ENCODE assay signal across 17 cellular contexts in the genomic region with DNA sequence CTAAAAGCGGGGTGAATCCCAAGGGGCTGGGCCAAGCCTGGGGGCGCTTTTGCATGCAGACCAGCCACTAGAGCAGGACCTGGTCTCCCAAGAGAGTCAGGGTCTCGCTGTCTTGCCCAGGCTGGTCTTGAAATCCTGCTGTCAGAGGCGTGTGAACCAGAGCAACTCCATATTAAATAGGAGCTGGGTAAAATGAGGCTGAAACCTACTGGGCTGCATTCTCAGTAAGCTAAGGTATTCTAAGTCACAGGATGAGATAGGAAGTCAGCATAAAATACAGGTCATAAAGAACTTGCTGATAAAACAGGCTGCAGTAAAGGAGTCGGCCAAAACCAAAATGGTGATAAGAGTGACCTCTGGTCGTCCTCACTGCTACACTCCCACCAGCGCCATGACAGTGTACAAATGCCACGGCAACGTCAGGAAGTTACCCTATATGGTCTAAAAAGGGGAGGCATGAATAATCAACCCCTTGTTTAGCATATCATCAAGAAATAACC. TPM values are rescaled to one million over a fixed set of nuclear protein-coding genes. Genes with fewer than 3 reads are reported as not detected.
DNase-seq lines count a peak whose midpoint lies in the region; ATAC-seq and TF ChIP-seq lines count a peak whose summit lies in the region.
"Had no signal": no experiment of that assay in that cellular context is flagged by ENCODE, and none has a peak within 500 bp of the region (broad histone marks: within the 10 kb centered on the region; RNA-seq: fewer than 3 reads in every experiment).

No MANE protein-coding gene starts in this region.

- POLR2A ChIA-PET in naive thymus-derived CD8-positive, alpha-beta T cell (lab: Charles Lee) = interaction anchor here (0.5 kb wide), 1 partner anchor 148 kb away, joined by 4 read pairs; no protein-coding TSS in a partner anchor

- TF ChIP-seq CTCF in HFFc6 (IDR thresholded peaks at IDR 0.05) = no peak
- TF ChIP-seq CTCF in left ventricle myocardium inferior (IDR thresholded peaks at IDR 0.05; ENCODE audit: borderline replicate concordance) = no peak
- TF ChIP-seq CTCF in esophagus muscularis mucosa (IDR thresholded peaks at IDR 0.05) = no peak

- H3K27me3 ChIP-seq in left ventricle myocardium inferior (ENCODE audit: low read depth) (no peaks in the 10 kb centered on the region), esophagus muscularis mucosa (peaks cover 0 to 7% (median 0%) of the 10 kb centered on the region in 4 donors)
- H3K27me3 ChIP-seq: dorsolateral prefrontal cortex, pancreas, Peyer's patch, thyroid gland had no signal

- no peak for TF ChIP-seq POLR2A in esophagus muscularis mucosa (IDR thresholded peaks at IDR 0.05; ENCODE audit: low read depth)

- no peak for TF ChIP-seq EP300 in esophagus muscularis mucosa (IDR thresholded peaks at IDR 0.05)

- DNase-seq in A172 (ENCODE audit: low spot score) (peak; percentile 66), HFFc6 (no peak), SK-N-MC (ENCODE audit: low read depth, low spot score) (no peak), left ventricle myocardium inferior (no peak), esophagus muscularis mucosa (ENCODE audit: extremely low spot score) (no peak)
- no peak for DNase-seq in naive thymus-derived CD8-positive, alpha-beta T cell
- DNase-seq: activated CD4-positive, alpha-beta T cell treated with anti-CD3 and anti-CD28 coated beads, Interleukin-2, amount 10 ng/mL, durations not matched to agents 7 days and 5 days; anterior cingulate cortex; DMS 273 treated with DMSO at 0.1 percent for 48 hours; dorsolateral prefrontal cortex; midbrain; pancreas; Peyer's patch; thyroid gland had no signal

- no peaks in the 10 kb centered on the region; the same call in 1 of the 2 replicates for H3K27me3 Mint-ChIP-seq in HFFc6 (ENCODE audit: insufficient read depth)
- H3K27me3 Mint-ChIP-seq in naive thymus-derived CD8-positive, alpha-beta T cell = peaks cover 3 to 14% (median 4%) of the 10 kb centered on the region in 5 donors

- H3K4me3 Mint-ChIP-seq in HFFc6 = peak overlapping the region; percentile 73
- H3K4me3 Mint-ChIP-seq in naive thymus-derived CD8-positive, alpha-beta T cell = no peak overlapping the region
- H3K4me3 Mint-ChIP-seq: activated CD4-positive, alpha-beta T cell treated with anti-CD3 and anti-CD28 coated beads, Interleukin-2, amount 10 ng/mL, durations not matched to agents 7 days and 5 days; activated T-helper 1 cell treated with anti-CD3 and anti-CD28 coated beads, Interleukin-12 subunit alpha, Interleukin-12 subunit beta, Interleukin-2, Interleukin-4 antibody, amounts not matched to agents 30 ng/mL and 10 ng/mL and 1 ng/mL, durations not matched to agents 14 hours and 24 hours and 36 hours had no signal

- 85% methylated on average over 8 of the region's 9 CpGs for WGBS in esophagus muscularis mucosa

- H3K36me3 Mint-ChIP-seq in HFFc6 (ENCODE audit: low read depth) = no peaks in the 10 kb centered on the region
- H3K36me3 Mint-ChIP-seq in naive thymus-derived CD8-positive, alpha-beta T cell = no peaks in the 10 kb centered on the region

- no peak overlapping the region for H3K9ac ChIP-seq in SK-N-MC (ENCODE audit: insufficient read length)

- peaks cover 63% of the 10 kb centered on the region for H3K4me1 Mint-ChIP-seq in HFFc6 (ENCODE audit: low read depth)
- H3K4me1 Mint-ChIP-seq in naive thymus-derived CD8-positive, alpha-beta T cell = peaks cover 0 to 9% (median 5%) of the 10 kb centered on the region in 4 donors

- H3K9me3 ChIP-seq in SK-N-MC (ENCODE audit: low read depth, low read length) = no peaks in the 10 kb centered on the region
- no peaks in the 10 kb centered on the region for H3K9me3 ChIP-seq in left ventricle myocardium inferior (replicated peaks)
- H3K9me3 ChIP-seq in esophagus muscularis mucosa = no peaks in the 10 kb centered on the region
- H3K9me3 ChIP-seq: pancreas, Peyer's patch, thyroid gland had no signal

- intact Hi-C loops in left ventricle myocardium inferior (cut with micrococcal nuclease) = no loop called here
- intact Hi-C loops in esophagus muscularis mucosa (cut with DNase I) = no loop called here

- H3K4me1 ChIP-seq in left ventricle myocardium inferior (peaks cover 34% of the 10 kb centered on the region), esophagus muscularis mucosa (peaks cover 0 to 41% (median 13%) of the 10 kb centered on the region in 4 donors)

- H3K27ac ChIP-seq in SK-N-MC (no peak overlapping the region), left ventricle myocardium inferior (replicated peaks) (peak overlapping the region; percentile 58), esophagus muscularis mucosa (replicated peaks in 1 of 4) (no peak overlapping the region)
- H3K27ac ChIP-seq: dorsolateral prefrontal cortex, pancreas, Peyer's patch, thyroid gland had no signal

- no peak for ATAC-seq in GM21526 (IDR thresholded peaks at IDR 0.05; ENCODE audit: low FRiP score, unreplicated experiment)
- no peak for ATAC-seq in HG02642 (IDR thresholded peaks at IDR 0.05; ENCODE audit: poor library complexity, unreplicated experiment)
- ATAC-seq in naive thymus-derived CD8-positive, alpha-beta T cell = no peak

- no peaks in the 10 kb centered on the region for H3K9me3 Mint-ChIP-seq in HFFc6
- no peaks in the 10 kb centered on the region for H3K9me3 Mint-ChIP-seq in naive thymus-derived CD8-positive, alpha-beta T cell
- H3K9me3 Mint-ChIP-seq: activated CD4-positive, alpha-beta T cell treated with anti-CD3 and anti-CD28 coated beads, Interleukin-2, amount 10 ng/mL, durations not matched to agents 7 days and 5 days; activated T-helper 1 cell treated with anti-CD3 and anti-CD28 coated beads, Interleukin-12 subunit alpha, Interleukin-12 subunit beta, Interleukin-2, Interleukin-4 antibody, amounts not matched to agents 30 ng/mL and 10 ng/mL and 1 ng/mL, durations not matched to agents 14 hours and 24 hours and 36 hours had no signal

- peak overlapping the region; percentile 61 for H3K27ac Mint-ChIP-seq in HFFc6
- no peak overlapping the region for H3K27ac Mint-ChIP-seq in naive thymus-derived CD8-positive, alpha-beta T cell
- H3K27ac Mint-ChIP-seq: activated CD4-positive, alpha-beta T cell treated with anti-CD3 and anti-CD28 coated beads, Interleukin-2, amount 10 ng/mL, durations not matched to agents 7 days and 5 days had no signal

- H3K36me3 ChIP-seq in SK-N-MC (ENCODE audit: insufficient read depth, low read length) (no peaks in the 10 kb centered on the region), left ventricle myocardium inferior (no peaks in the 10 kb centered on the region), esophagus muscularis mucosa (no peaks in the 10 kb centered on the region)
- H3K36me3 ChIP-seq: pancreas, Peyer's patch, thyroid gland had no signal

- H3K4me3 ChIP-seq in SK-N-MC (peak overlapping the region; percentile 51), left ventricle myocardium inferior (peak overlapping the region; percentile 16), esophagus muscularis mucosa (no peak overlapping the region)
- H3K4me3 ChIP-seq: dorsolateral prefrontal cortex, pancreas, Peyer's patch, thyroid gland had no signal

RNA-seq across cellular contexts. Expression of a gene that starts 13.5 kb away (rescaled TPM):
- 1.3 and 3.2 TPM in 2 replicates for total RNA-seq in A172 (2014; rRNA removed; shearing (Covaris generic))
- total RNA-seq in HFFc6 (2021; fragmentation: NEBNext Ultra II Directional; extraction: Animal tissue kit (Norgen Biotek cat#: 25700)) = 1 to 10 TPM; 4.1 to 6.6 (median 5.4) TPM
- total RNA-seq in left ventricle myocardium inferior = 37.7 TPM
- total RNA-seq in esophagus muscularis mucosa = 1 to 10 TPM in 2 of 4 donors, under 1 TPM in 2; 0.78 to 2.5 (median 1.7) TPM
- total RNA-seq in naive thymus-derived CD8-positive, alpha-beta T cell = under 1 TPM; 0.55 to 0.58 TPM
- under 1 TPM; 0.35 to 0.52 (median 0.38) TPM for polyA plus RNA-seq in naive thymus-derived CD8-positive, alpha-beta T cell

RNA-seq across cellular contexts. Expression of a gene that starts 18.9 kb away (rescaled TPM):
- total RNA-seq in A172 (2014; rRNA removed; shearing (Covaris generic)) = 32.5 and 47.9 TPM in 2 replicates
- 10 to 100 TPM; 14.4 to 20.0 (median 16.2) TPM for total RNA-seq in HFFc6 (2021; fragmentation: NEBNext Ultra II Directional; extraction: Animal tissue kit (Norgen Biotek cat#: 25700))
- total RNA-seq in left ventricle myocardium inferior (6.9 TPM), esophagus muscularis mucosa (10 to 100 TPM; 10.9 to 18.7 (median 14.7) TPM)
- 10 to 100 TPM; 32.4 to 32.8 TPM for total RNA-seq in naive thymus-derived CD8-positive, alpha-beta T cell
- polyA plus RNA-seq in naive thymus-derived CD8-positive, alpha-beta T cell = 10 to 100 TPM in 1 of 3 donors, 1 to 10 TPM in 2; 7.9 to 11.1 (median 9.0) TPM

Comparison
In these comparisons a context has a peak if more than half of its experiments do, and no peak if none do; other contexts are left out.
1. H3K4me3 ChIP-seq: peak in SK-N-MC (single experiment) and left ventricle myocardium inferior (single experiment); none in esophagus muscularis mucosa (0 of 4).